24 cellular contexts compared by ENCODE assay signal in genomic region chr16:66332599-66332998, GRCh38. TPM values are rescaled to one million over a fixed set of nuclear protein-coding genes. Genes with fewer than 3 reads are reported as not detected.
"Had no signal": no experiment of that assay in that cellular context is flagged by ENCODE, and none has a peak within 500 bp of the region (broad histone marks: within the 10 kb centered on the region; RNA-seq: fewer than 3 reads in every experiment).

No MANE protein-coding gene starts in this region.

- H3K36me3 ChIP-seq: esophagus muscularis mucosa, heart right ventricle, thoracic aorta had no signal

- H3K4me1 ChIP-seq: foreskin keratinocyte had no signal

- H3K9me3 ChIP-seq: body of pancreas, esophagus muscularis mucosa, thoracic aorta had no signal

- ATAC-seq: activated CD4-positive, alpha-beta T cell treated with anti-CD3 and anti-CD28 coated beads for 36 hours; activated CD8-positive, alpha-beta memory T cell treated with anti-CD3 and anti-CD28 coated beads, Interleukin-2, amount 10 ng/mL, durations not matched to agents 7 days and 5 days; activated CD8-positive, alpha-beta T cell treated with anti-CD3 and anti-CD28 coated beads, Interleukin-2, amount 10 ng/mL, durations not matched to agents 7 days and 5 days; activated naive CD4-positive, alpha-beta T cell treated with anti-CD3 and anti-CD28 coated beads, Interleukin-2, amount 50 U/mL, for 72 hours; body of pancreas; foreskin keratinocyte; heart right ventricle; right cardiac atrium; T-cell had no signal

- H3K27ac ChIP-seq: body of pancreas, coronary artery, esophagus muscularis mucosa, foreskin keratinocyte, heart right ventricle, parathyroid adenoma, thoracic aorta had no signal

- DNase-seq: activated CD4-positive, alpha-beta T cell treated with anti-CD3 and anti-CD28 coated beads for 36 hours; activated CD4-positive, CD25-positive, alpha-beta regulatory T cell; activated CD8-positive, alpha-beta memory T cell treated with anti-CD3 and anti-CD28 coated beads, Interleukin-2, amount 10 ng/mL, durations not matched to agents 7 days and 5 days; activated CD8-positive, alpha-beta T cell treated with anti-CD3 and anti-CD28 coated beads, Interleukin-2, amount 10 ng/mL, durations not matched to agents 7 days and 5 days; activated naive CD4-positive, alpha-beta T cell; activated T-cell treated with anti-CD3 and anti-CD28 coated beads, Interleukin-2, amount 50 U/mL, for 48 hours; aorta; body of pancreas; cerebellar nuclear complex; foreskin keratinocyte; heart right ventricle; kidney glomerular epithelial cell; naive B cell; occipital lobe; right cardiac atrium; stimulated activated CD4-positive, alpha-beta T cell treated with anti-CD3 and anti-CD28 coated beads, Interleukin-2, amount 100 ng/mL, for 48 hours; stimulated activated naive CD4-positive, alpha-beta T cell treated with Interleukin-2 at 50 U/mL for 16 hours; T-cell had no signal

- H3K27me3 ChIP-seq: body of pancreas had no signal

- H3K4me3 ChIP-seq: body of pancreas, coronary artery, esophagus muscularis mucosa, heart right ventricle, thoracic aorta had no signal

RNA-seq across cellular contexts. Expression of gene CDH5, which starts 33.9 kb away (rescaled TPM):
- total RNA-seq: activated CD4-positive, alpha-beta T cell treated with anti-CD3 and anti-CD28 coated beads for 36 hours; activated CD8-positive, alpha-beta memory T cell treated with anti-CD3 and anti-CD28 coated beads, Interleukin-2, amount 10 ng/mL, durations not matched to agents 7 days and 5 days; activated CD8-positive, alpha-beta T cell treated with anti-CD3 and anti-CD28 coated beads, Interleukin-2, amount 10 ng/mL, durations not matched to agents 7 days and 5 days; activated naive CD4-positive, alpha-beta T cell treated with anti-CD3 and anti-CD28 coated beads, Interleukin-2, amount 50 U/mL, for 72 hours; activated T-helper 2 cell treated with anti-CD3 and anti-CD28 coated beads, Interferon-gamma antibody, Interleukin-2, Interleukin-4, amounts not matched to agents 10 μg/mL and 5 μg/mL and 100 μg/mL, durations not matched to agents 14 hours and 24 hours and 36 hours had no signal
- polyA plus RNA-seq: foreskin keratinocyte had no signal
